25 cellular contexts compared by ENCODE assay signal in genomic region chr15:95485367-95485766, GRCh38.
"Had no signal": no experiment of that assay in that cellular context is flagged by ENCODE, and none has a peak within 500 bp of the region (broad histone marks: within the 10 kb centered on the region; RNA-seq: fewer than 3 reads in every experiment).

No MANE protein-coding gene starts in this region.

- DNase-seq: activated CD4-positive, alpha-beta memory T cell treated with anti-CD3 and anti-CD28 coated beads for 36 hours; activated CD4-positive, alpha-beta T cell treated with anti-CD3 and anti-CD28 coated beads, Interleukin-2, amount 10 ng/mL, durations not matched to agents 7 days and 5 days; activated CD4-positive, CD25-positive, alpha-beta regulatory T cell; activated CD8-positive, alpha-beta memory T cell treated with anti-CD3 and anti-CD28 coated beads for 24 hours; activated gamma-delta T cell; activated naive CD4-positive, alpha-beta T cell treated with anti-CD3 and anti-CD28 coated beads, Interleukin-2, amount 10 ng/mL, durations not matched to agents 7 days and 5 days; activated naive CD8-positive, alpha-beta T cell treated with anti-CD3 and anti-CD28 coated beads for 36 hours; activated T-cell treated with anti-CD3 and anti-CD28 coated beads, Interleukin-2, amount 50 U/mL, for 4 hours; aorta; body of pancreas; central memory CD4-positive, alpha-beta T cell; Karpas-422; NCI-H1105 treated with DMSO at 0.1 percent for 48 hours; NCI-H1436 treated with DMSO at 0.1 percent for 48 hours; NCI-H187; NCI-H2081; NCI-H446; NCI-H524; PC-3; SHP77 had no signal

- H3K9me3 ChIP-seq: body of pancreas, SJSA1 had no signal

- H3K36me3 ChIP-seq: SJSA1 had no signal

- H3K27me3 ChIP-seq: body of pancreas, SJSA1 had no signal

- H3K4me3 ChIP-seq: body of pancreas, SJSA1 had no signal

- H3K27ac ChIP-seq: body of pancreas, SJSA1, VCaP had no signal

- H3K4me1 ChIP-seq: body of pancreas, SJSA1 had no signal

- ATAC-seq: activated T-cell treated with anti-CD3 and anti-CD28 coated beads, Interleukin-2, amount 50 U/mL, for 4 hours; activated T-helper 17 cell treated with anti-CD3 and anti-CD28 coated beads, Interleukin-2, amount 50 U/mL, for 72 hours; body of pancreas; PC-3 had no signal

- FAIRE-seq: bronchial epithelial cell, RCC 7860 had no signal
